In genomic region chr13:111339366-111340143, GRCh38 we compare ENCODE assay signal across 20 cellular contexts. TPM values are rescaled to one million over a fixed set of nuclear protein-coding genes. Genes with fewer than 3 reads are reported as not detected.
"Had no signal": no experiment of that assay in that cellular context is flagged by ENCODE, and none has a peak within 500 bp of the region (broad histone marks: within the 10 kb centered on the region; RNA-seq: fewer than 3 reads in every experiment).

No MANE protein-coding gene starts in this region.

- H3K9me3 Mint-ChIP-seq: WTC11 had no signal

- H3K27me3 Mint-ChIP-seq: activated naive CD8-positive, alpha-beta T cell treated with anti-CD3 and anti-CD28 coated beads, Interleukin-2, amount 10 ng/mL, durations not matched to agents 7 days and 5 days; brain had no signal

- H3K4me1 ChIP-seq: foreskin keratinocyte, spleen, tibial nerve had no signal

- H3K4me1 Mint-ChIP-seq: activated naive CD8-positive, alpha-beta T cell treated with anti-CD3 and anti-CD28 coated beads, Interleukin-2, amount 10 ng/mL, durations not matched to agents 7 days and 5 days had no signal

- H3K27ac ChIP-seq: coronary artery, foreskin keratinocyte, SJSA1, spleen, tibial nerve had no signal

- H3K9me3 ChIP-seq: tibial nerve had no signal

- H3K27ac Mint-ChIP-seq: activated naive CD8-positive, alpha-beta T cell treated with anti-CD3 and anti-CD28 coated beads, Interleukin-2, amount 10 ng/mL, durations not matched to agents 7 days and 5 days; brain; WTC11 had no signal

- H3K36me3 Mint-ChIP-seq: brain, WTC11 had no signal

- DNase-seq: activated CD4-positive, alpha-beta T cell treated with anti-CD3 and anti-CD28 coated beads for 48 hours; activated naive CD8-positive, alpha-beta T cell treated with anti-CD3 and anti-CD28 coated beads, Interleukin-2, amount 10 ng/mL, durations not matched to agents 7 days and 5 days; activated T-cell treated with anti-CD3 and anti-CD28 coated beads, Interleukin-2, amount 50 U/mL, for 48 hours; central memory CD4-positive, alpha-beta T cell; effector CD8-positive, alpha-beta T cell; foreskin keratinocyte; glutamatergic neuron; spleen; stimulated activated CD4-positive, alpha-beta T cell treated with anti-CD3 and anti-CD28 coated beads, Interleukin-1b, Interleukin-23, amount 100 ng/mL, for 48 hours; T-helper 2 cell had no signal

- ATAC-seq: foreskin keratinocyte, sciatic nerve, WTC11 had no signal

- H3K4me3 Mint-ChIP-seq: activated naive CD8-positive, alpha-beta T cell treated with anti-CD3 and anti-CD28 coated beads, Interleukin-2, amount 10 ng/mL, durations not matched to agents 7 days and 5 days; brain; WTC11 had no signal

- H3K4me3 ChIP-seq: coronary artery, SJSA1, spleen, tibial nerve had no signal

- H3K36me3 ChIP-seq: SJSA1 had no signal

- H3K27me3 ChIP-seq: foreskin keratinocyte, spleen, tibial nerve had no signal

RNA-seq across cellular contexts. Expression of gene TEX29, which starts 19.1 kb away (rescaled TPM):
- total RNA-seq: foreskin keratinocyte, lower leg skin, myocyte, pulmonary artery endothelial cell had no signal
- polyA plus RNA-seq: neural cell had no signal
